Comparison of ENCODE assay signal across 3 cellular contexts in genomic region chr12:94836952-94837670, GRCh38.
TF ChIP-seq lines count a peak whose summit lies in the region.

No MANE protein-coding gene starts in this region.

TF ChIP-seq in IMR-90, 13 proteins besides CTCF, POLR2A, EP300 and RAD21:
- peak; percentile 96 for TF ChIP-seq CEBPB (IDR thresholded peaks at IDR 0.05; ENCODE audit: low read depth, low read length)

TF ChIP-seq in GM12878, 131 proteins besides CTCF, POLR2A, EP300 and RAD21:
- TF ChIP-seq JUNB (IDR thresholded peaks at IDR 0.05): 0 out of 2 replicates have a peak, but pooled peaks have one; percentile 55
- TF ChIP-seq, protein P1, sequence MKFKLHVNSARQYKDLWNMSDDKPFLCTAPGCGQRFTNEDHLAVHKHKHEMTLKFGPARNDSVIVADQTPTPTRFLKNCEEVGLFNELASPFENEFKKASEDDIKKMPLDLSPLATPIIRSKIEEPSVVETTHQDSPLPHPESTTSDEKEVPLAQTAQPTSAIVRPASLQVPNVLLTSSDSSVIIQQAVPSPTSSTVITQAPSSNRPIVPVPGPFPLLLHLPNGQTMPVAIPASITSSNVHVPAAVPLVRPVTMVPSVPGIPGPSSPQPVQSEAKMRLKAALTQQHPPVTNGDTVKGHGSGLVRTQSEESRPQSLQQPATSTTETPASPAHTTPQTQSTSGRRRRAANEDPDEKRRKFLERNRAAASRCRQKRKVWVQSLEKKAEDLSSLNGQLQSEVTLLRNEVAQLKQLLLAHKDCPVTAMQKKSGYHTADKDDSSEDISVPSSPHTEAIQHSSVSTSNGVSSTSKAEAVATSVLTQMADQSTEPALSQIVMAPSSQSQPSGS (IDR thresholded peaks at IDR 0.05; ENCODE audit: low read length): 0 out of 2 replicates have a peak, but pooled peaks have one; percentile 23
TF ChIP-seq in GM12878: peak in this region for 2; not testable (repeated sequence) for 129.

TF ChIP-seq in H1, 55 proteins besides CTCF, POLR2A, EP300 and RAD21:
- TF ChIP-seq CEBPB (IDR thresholded peaks at IDR 0.05; ENCODE audit: low read depth, low read length): peak; percentile 77; the same call in 1 of the 2 replicates
